Comparison of ENCODE assay signal across 1 cellular context in the genomic region with DNA sequence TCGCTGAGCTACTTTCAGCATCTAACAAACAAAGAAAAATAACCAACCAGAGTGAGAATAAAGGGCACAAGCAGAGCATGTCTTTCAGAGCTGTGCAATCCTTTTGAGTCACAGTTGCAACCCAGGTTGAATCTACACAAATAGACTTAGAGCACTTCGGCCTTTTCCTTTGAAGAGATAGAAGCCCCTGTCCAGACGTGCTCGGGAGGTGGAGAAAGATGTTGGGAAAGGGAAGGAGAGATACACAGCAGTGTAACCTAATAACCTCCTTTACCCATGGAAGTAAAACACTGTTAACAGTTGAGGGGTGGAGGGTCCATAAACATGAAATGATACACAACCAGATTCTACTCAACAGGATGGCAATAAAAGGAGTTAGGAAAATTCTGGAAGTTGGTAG.
TF ChIP-seq lines count a peak whose summit lies in the region.

No MANE protein-coding gene starts in this region.

TF ChIP-seq in GM23338, 12 proteins besides CTCF, POLR2A, EP300 and RAD21 (continued from another document):
- TF ChIP-seq, protein P1, sequence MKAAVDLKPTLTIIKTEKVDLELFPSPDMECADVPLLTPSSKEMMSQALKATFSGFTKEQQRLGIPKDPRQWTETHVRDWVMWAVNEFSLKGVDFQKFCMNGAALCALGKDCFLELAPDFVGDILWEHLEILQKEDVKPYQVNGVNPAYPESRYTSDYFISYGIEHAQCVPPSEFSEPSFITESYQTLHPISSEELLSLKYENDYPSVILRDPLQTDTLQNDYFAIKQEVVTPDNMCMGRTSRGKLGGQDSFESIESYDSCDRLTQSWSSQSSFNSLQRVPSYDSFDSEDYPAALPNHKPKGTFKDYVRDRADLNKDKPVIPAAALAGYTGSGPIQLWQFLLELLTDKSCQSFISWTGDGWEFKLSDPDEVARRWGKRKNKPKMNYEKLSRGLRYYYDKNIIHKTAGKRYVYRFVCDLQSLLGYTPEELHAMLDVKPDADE (IDR thresholded peaks at IDR 0.05) = no peak
- TF ChIP-seq ZNF331 (CRISPR knock-in tag; IDR thresholded peaks at IDR 0.05; ENCODE audit: low read depth) (no peak), NANOG (IDR thresholded peaks at IDR 0.05; ENCODE audit: borderline replicate concordance) (no peak), STAT1 (IDR thresholded peaks at IDR 0.05; ENCODE audit: unreplicated experiment) (no peak), CREB1 (CRISPR knock-in tag; IDR thresholded peaks at IDR 0.05; ENCODE audit: low read depth) (no peak), ZNF462 (CRISPR knock-in tag; IDR thresholded peaks at IDR 0.05) (no peak), EZH2phosphoT487 (IDR thresholded peaks at IDR 0.05; ENCODE audit: unreplicated experiment) (no peak)
TF ChIP-seq in GM23338: peak in this region for 0.
